ENCODE assay signal across 17 cellular contexts in genomic region chr2:100673691-100674485, GRCh38.
A peak's percentile ranks its signal among the peaks of the same experiment; 100 is the strongest.
DNase-seq lines count a peak whose midpoint lies in the region; ATAC-seq and TF ChIP-seq lines count a peak whose summit lies in the region.
"Had no signal": no experiment of that assay in that cellular context is flagged by ENCODE, and none has a peak within 500 bp of the region (broad histone marks: within the 10 kb centered on the region; RNA-seq: fewer than 3 reads in every experiment).

No MANE protein-coding gene starts in this region.

- no peak overlapping the region for H3K9ac ChIP-seq in smooth muscle cell (ENCODE audit: low read depth)

- ATAC-seq in Right ventricle myocardium superior (ENCODE audit: poor library complexity) (peak; percentile 87), heart right ventricle (peak in 7 of 8 donors; percentile 43 to 84 (median 81)), GM19455 (IDR thresholded peaks at IDR 0.05; ENCODE audit: unreplicated experiment) (no peak)

- H3K79me2 ChIP-seq in smooth muscle cell (ENCODE audit: low read depth), result no peaks in the 10 kb centered on the region

- no peaks in the 10 kb centered on the region for H3F3A ChIP-seq in smooth muscle cell (ENCODE audit: low read depth)

- H3K4me3 ChIP-seq in left ventricle myocardium inferior (no peak overlapping the region), heart right ventricle (no peak overlapping the region), smooth muscle cell (no peak overlapping the region)

- H3K27me3 ChIP-seq in left ventricle myocardium inferior (ENCODE audit: low read depth) (no peaks in the 10 kb centered on the region), heart right ventricle (no peaks in the 10 kb centered on the region), layer of hippocampus (ENCODE audit: control insufficient read depth, insufficient read depth, low read length) (no peaks in the 10 kb centered on the region), smooth muscle cell (ENCODE audit: low read depth) (peaks cover 3% of the 10 kb centered on the region)

- no peaks in the 10 kb centered on the region for H4K20me1 ChIP-seq in smooth muscle cell (ENCODE audit: low read depth)

- H2AFZ ChIP-seq in smooth muscle cell (ENCODE audit: low read depth), result no peak overlapping the region

- H3K36me3 ChIP-seq in left ventricle myocardium inferior (no peaks in the 10 kb centered on the region), heart right ventricle (no peaks in the 10 kb centered on the region), smooth muscle cell (ENCODE audit: low read depth) (no peaks in the 10 kb centered on the region)

- intact Hi-C loops in Right ventricle myocardium superior (cut with DNase I), result no loop called here
- intact Hi-C loops in left ventricle myocardium inferior (cut with micrococcal nuclease), result no loop called here
- intact Hi-C loops in heart right ventricle (cut with DNase I), result loop anchor here in 1 of 10 donors (5.0 kb wide), 1 partner anchor 57 kb away; no protein-coding TSS in a partner anchor

- DNase-seq in Right ventricle myocardium superior (no peak), left ventricle myocardium inferior (no peak), heart right ventricle (no peak), cerebellum (ENCODE audit: low spot score) (no peak), smooth muscle cell (lab: John Stamatoyannopoulos, UW; ENCODE audit: unreplicated experiment) (no peak), kidney glomerular epithelial cell (lab: John Stamatoyannopoulos, UW) (no peak)
- DNase-seq: AML-193, EL, GF-D8, NCI-H1105, NCI-H2029 treated with DMSO at 0.1 percent for 48 hours, NCI-H2171, NCI-H446 treated with DMSO at 0.1 percent for 48 hours, NCI-H526 treated with DMSO at 0.1 percent for 48 hours, SHP77 had no signal

- H3K27ac ChIP-seq in left ventricle myocardium inferior (replicated peaks) (no peak overlapping the region), heart right ventricle (no peak overlapping the region), layer of hippocampus (ENCODE audit: low read depth, low read length) (peak overlapping the region; percentile 13), smooth muscle cell (ENCODE audit: low read depth) (no peak overlapping the region)

- H3K4me1 ChIP-seq in left ventricle myocardium inferior (peaks cover 23% of the 10 kb centered on the region), heart right ventricle (peaks cover 0 to 12% (median 0%) of the 10 kb centered on the region in 9 donors), smooth muscle cell (ENCODE audit: low read depth) (no peaks in the 10 kb centered on the region)

- no peaks in the 10 kb centered on the region for H3K9me3 ChIP-seq in left ventricle myocardium inferior (replicated peaks)
- H3K9me3 ChIP-seq in heart right ventricle, result no peaks in the 10 kb centered on the region
- no peaks in the 10 kb centered on the region for H3K9me3 ChIP-seq in smooth muscle cell (replicated peaks; ENCODE audit: low read depth)

- TF ChIP-seq CTCF in left ventricle myocardium inferior (IDR thresholded peaks at IDR 0.05; ENCODE audit: borderline replicate concordance), result no peak
- no peak for TF ChIP-seq CTCF in heart right ventricle (IDR thresholded peaks at IDR 0.05)
- no peak for TF ChIP-seq CTCF in smooth muscle cell (IDR thresholded peaks at IDR 0.05; ENCODE audit: borderline replicate concordance, insufficient read depth, poor library complexity, severe bottlenecking)

- 61 to 62% methylated on average over 15 of the region's 15 CpGs for WGBS in heart right ventricle, 2 donors
- WGBS in smooth muscle cell (ENCODE audit: low lambda C conversion rate), result 89% methylated on average over 15 of the region's 15 CpGs

- H3K4me2 ChIP-seq in smooth muscle cell, result no peak overlapping the region
